13 cellular contexts compared by ENCODE assay signal in genomic region chr17:20466553-20466952, GRCh38. TPM values are rescaled to one million over a fixed set of nuclear protein-coding genes. Genes with fewer than 3 reads are reported as not detected.
"Had no signal": no experiment of that assay in that cellular context is flagged by ENCODE, and none has a peak within 500 bp of the region (broad histone marks: within the 10 kb centered on the region; RNA-seq: fewer than 3 reads in every experiment).

No MANE protein-coding gene starts in this region.

RNA-seq across cellular contexts. Expression of gene LGALS9B, which starts 0.8 kb away (rescaled TPM):
- total RNA-seq: dermis blood vessel endothelial cell, dorsolateral prefrontal cortex, endothelial cell of umbilical vein, epithelial cell of proximal tubule, gastrocnemius medialis, glomerular endothelial cell, heart right ventricle, kidney, left ventricle myocardium superior, lower lobe of right lung, lung microvascular endothelial cell, mesenteric fat pad, mesothelial cell of epicardium had no signal
